Comparison of ENCODE assay signal across 8 cellular contexts in genomic region chr16:1378087-1378803, GRCh38. TPM values are rescaled to one million over a fixed set of nuclear protein-coding genes. Genes with fewer than 3 reads are reported as not detected.
DNase-seq lines count a peak whose midpoint lies in the region; ATAC-seq and TF ChIP-seq lines count a peak whose summit lies in the region.

No MANE protein-coding gene starts in this region.

- H3K9me3 Mint-ChIP-seq in activated naive CD4-positive, alpha-beta T cell treated with anti-CD3 and anti-CD28 coated beads, Interleukin-2, amount 50 U/mL, for 72 hours, result no peaks in the 10 kb centered on the region

- H3K36me3 ChIP-seq in cardiac muscle cell (no peaks in the 10 kb centered on the region), upper lobe of right lung (peaks cover 9% of the 10 kb centered on the region)

- H3K27ac Mint-ChIP-seq in activated naive CD4-positive, alpha-beta T cell treated with anti-CD3 and anti-CD28 coated beads, Interleukin-2, amount 50 U/mL, for 72 hours, result peak overlapping the region; percentile 81 to 94

- peaks cover 4 to 12% of the 10 kb centered on the region in 2 donors for H3K36me3 Mint-ChIP-seq in activated naive CD4-positive, alpha-beta T cell treated with anti-CD3 and anti-CD28 coated beads, Interleukin-2, amount 50 U/mL, for 72 hours

- H3K4me1 ChIP-seq in cardiac muscle cell (ENCODE audit: low read depth) (no peaks in the 10 kb centered on the region), upper lobe of right lung (peaks cover 11% of the 10 kb centered on the region)

- DNase-seq in cardiac muscle cell (ENCODE audit: low read depth in 1 of 2, low spot score in 1 of 2) (no peak), left cardiac atrium (no peak), upper lobe of right lung (no peak)
- DNase-seq in activated naive CD4-positive, alpha-beta T cell treated with anti-CD3 and anti-CD28 coated beads, Interleukin-2, amount 50 U/mL, for 72 hours (ENCODE audit: low spot score in 2 of 2), result no peak
- DNase-seq in activated CD8-positive, alpha-beta memory T cell treated with anti-CD3 and anti-CD28 coated beads, Interleukin-2, amount 50 U/mL, for 48 hours, result no peak

- H3K9me3 ChIP-seq in cardiac muscle cell (ENCODE audit: low read depth) (no peaks in the 10 kb centered on the region), iPS-18c (ENCODE audit: control insufficient read depth, insufficient read depth, low read length) (peaks cover 2% of the 10 kb centered on the region), upper lobe of right lung (no peaks in the 10 kb centered on the region)

- peaks cover 3% of the 10 kb centered on the region for H3K27me3 ChIP-seq in cardiac muscle cell
- H3K27me3 ChIP-seq in upper lobe of right lung, result no peaks in the 10 kb centered on the region

- TF ChIP-seq CTCF in cardiac muscle cell (IDR thresholded peaks at IDR 0.05; ENCODE audit: low read depth, low read length) (no peak), upper lobe of right lung (IDR thresholded peaks at IDR 0.05) (no peak)

- no peak overlapping the region for H3K27ac ChIP-seq in cardiac muscle cell
- H3K27ac ChIP-seq in upper lobe of right lung, result peak overlapping the region; percentile 70

- intact Hi-C loops in left cardiac atrium (cut with DNase I), result no loop called here
- intact Hi-C loops in upper lobe of right lung (cut with DNase I), result no loop called here

- H3K4me3 ChIP-seq in cardiac muscle cell (peak overlapping the region; percentile 44), iPS-18c (ENCODE audit: insufficient read depth, low read depth, low read length) (peak overlapping the region; percentile 80), upper lobe of right lung (peak overlapping the region; percentile 51)

- no peak for ATAC-seq in left cardiac atrium
- no peak for ATAC-seq in activated naive CD4-positive, alpha-beta T cell treated with anti-CD3 and anti-CD28 coated beads, Interleukin-2, amount 50 U/mL, for 72 hours
- no peak for ATAC-seq in upper lobe of right lung
- no peak for ATAC-seq in GM19351 (IDR thresholded peaks at IDR 0.05; ENCODE audit: unreplicated experiment)
- ATAC-seq in GM19035 (IDR thresholded peaks at IDR 0.05; ENCODE audit: unreplicated experiment), result no peak

RNA-seq across cellular contexts. Expression of gene GNPTG, which starts 26.5 kb away (rescaled TPM):
- total RNA-seq in cardiac muscle cell (60.3 and 62.7 TPM in 2 replicates), left cardiac atrium (10 to 100 TPM; 44.1 to 44.3 TPM), upper lobe of right lung (82.9 TPM)
- 42.5 and 57.0 TPM in 2 replicates for polyA plus RNA-seq in cardiac muscle cell
- total RNA-seq in activated naive CD4-positive, alpha-beta T cell treated with anti-CD3 and anti-CD28 coated beads, Interleukin-2, amount 50 U/mL, for 72 hours, result 10 to 100 TPM; 21.7 to 25.4 TPM

RNA-seq across cellular contexts. Expression of gene TSR3, which starts 26.6 kb away (rescaled TPM):
- total RNA-seq in cardiac muscle cell (119 and 125 TPM in 2 replicates), left cardiac atrium (10 to 100 TPM; 44.5 to 59.1 TPM), upper lobe of right lung (43.8 TPM)
- polyA plus RNA-seq in cardiac muscle cell, result 157 and 173 TPM in 2 replicates
- total RNA-seq in activated naive CD4-positive, alpha-beta T cell treated with anti-CD3 and anti-CD28 coated beads, Interleukin-2, amount 50 U/mL, for 72 hours, result 10 to 100 TPM; 34.4 to 50.8 TPM

RNA-seq across cellular contexts. Expression of gene UNKL, which starts 36.3 kb away (rescaled TPM):
- total RNA-seq in cardiac muscle cell (19.5 and 35.7 TPM in 2 replicates), left cardiac atrium (10 to 100 TPM in 1 of 2 donors, 1 to 10 TPM in 1; 6.4 to 13.6 TPM), upper lobe of right lung (19.9 TPM)
- polyA plus RNA-seq in cardiac muscle cell, result 16.5 and 20.5 TPM in 2 replicates
- total RNA-seq in activated naive CD4-positive, alpha-beta T cell treated with anti-CD3 and anti-CD28 coated beads, Interleukin-2, amount 50 U/mL, for 72 hours, result 10 to 100 TPM; 38.0 to 72.1 TPM

RNA-seq across cellular contexts. Expression of gene UQCC4, which starts 42.3 kb away (rescaled TPM):
- total RNA-seq in cardiac muscle cell, result 14.3 and 18.6 TPM in 2 replicates
- polyA plus RNA-seq in cardiac muscle cell, result 24.6 and 36.2 TPM in 2 replicates
- total RNA-seq in left cardiac atrium, result 10 to 100 TPM; 10.0 to 13.0 TPM
- total RNA-seq in activated naive CD4-positive, alpha-beta T cell treated with anti-CD3 and anti-CD28 coated beads, Interleukin-2, amount 50 U/mL, for 72 hours, result 10 to 100 TPM; 12.4 to 15.2 TPM
- 9.1 TPM for total RNA-seq in upper lobe of right lung

RNA-seq across cellular contexts. Expression of gene BAIAP3, which starts 44.8 kb away (rescaled TPM):
- 7.4 and 8.1 TPM in 2 replicates for total RNA-seq in cardiac muscle cell
- 2.7 and 7.7 TPM in 2 replicates for polyA plus RNA-seq in cardiac muscle cell
- total RNA-seq in left cardiac atrium, result 1 to 10 TPM in 1 of 2 donors, under 1 TPM in 1; 0.99 to 2.7 TPM
- 1 to 10 TPM in 1 of 2 donors, under 1 TPM in 1; 0.34 to 1.9 TPM for total RNA-seq in activated naive CD4-positive, alpha-beta T cell treated with anti-CD3 and anti-CD28 coated beads, Interleukin-2, amount 50 U/mL, for 72 hours
- total RNA-seq in upper lobe of right lung, result 3.0 TPM
